ENCODE assay signal across 1 cellular context in genomic region chr3:42013652-42014442, GRCh38.
TF ChIP-seq lines count a peak whose summit lies in the region.

No MANE protein-coding gene starts in this region.

TF ChIP-seq in H1, 55 proteins besides CTCF, POLR2A, EP300 and RAD21 (continued from another document):
- no peak for TF ChIP-seq E2F6 (IDR thresholded peaks at IDR 0.05)
- TF ChIP-seq SAP30 (IDR thresholded peaks at IDR 0.05; ENCODE audit: insufficient read depth, insufficient replicate concordance, low read length), result no peak
- peak; percentile 46; the same call in 1 of the 2 replicates for TF ChIP-seq PHF8 (conservative IDR thresholded peaks at IDR 0.05; ENCODE audit: low read depth, low read length)
- TF ChIP-seq MAX (IDR thresholded peaks at IDR 0.05), result peak; percentile 31; the same call in 1 of the 2 replicates
- 0 out of 2 replicates have a peak, but pooled peaks have one; percentile 20 for TF ChIP-seq BACH1 (IDR thresholded peaks at IDR 0.05; ENCODE audit: low read length)
